In genomic region chr1:234884006-234884405, GRCh38 we compare ENCODE assay signal across 19 cellular contexts.
DNase-seq lines count a peak whose midpoint lies in the region; ATAC-seq and TF ChIP-seq lines count a peak whose summit lies in the region.
"Had no signal": no experiment of that assay in that cellular context is flagged by ENCODE, and none has a peak within 500 bp of the region (broad histone marks: within the 10 kb centered on the region; RNA-seq: fewer than 3 reads in every experiment).

No MANE protein-coding gene starts in this region.

- H3K4me3 Mint-ChIP-seq in T-helper 2 cell treated with Interferon-gamma antibody and Interleukin-4, amounts not matched to agents 5 μg/mL and 100 μg/mL, for 36 hours: no peak overlapping the region
- H3K4me3 Mint-ChIP-seq in glutamatergic neuron (ENCODE audit: unreplicated experiment): peak overlapping the region; percentile 20

- no peak overlapping the region for H3K4me3 ChIP-seq in Panc1 (ENCODE audit: low read depth in 2 of 2, low read length in 2 of 2)
- no peak overlapping the region for H3K4me3 ChIP-seq in skeletal muscle tissue (ENCODE audit: low read length in 3 of 3)
- H3K4me3 ChIP-seq: Peyer's patch had no signal

- H3K9me3 Mint-ChIP-seq in T-helper 2 cell treated with Interferon-gamma antibody and Interleukin-4, amounts not matched to agents 5 μg/mL and 100 μg/mL, for 36 hours: peaks cover 4% of the 10 kb centered on the region
- peaks cover 20% of the 10 kb centered on the region for H3K9me3 Mint-ChIP-seq in glutamatergic neuron (ENCODE audit: unreplicated experiment)

- H3K4me1 Mint-ChIP-seq in T-helper 2 cell treated with Interferon-gamma antibody and Interleukin-4, amounts not matched to agents 5 μg/mL and 100 μg/mL, for 36 hours (ENCODE audit: low read depth): peaks cover 51% of the 10 kb centered on the region
- peaks cover 29% of the 10 kb centered on the region for H3K4me1 Mint-ChIP-seq in glutamatergic neuron (ENCODE audit: low read depth, unreplicated experiment)

- no peaks in the 10 kb centered on the region for H3K9me3 ChIP-seq in Panc1 (ENCODE audit: control insufficient read depth, insufficient read depth, low read depth, low read length)
- H3K9me3 ChIP-seq in skeletal muscle tissue (ENCODE audit: control insufficient read depth in 3 of 3, low read length in 3 of 3): no peaks in the 10 kb centered on the region
- H3K9me3 ChIP-seq: Peyer's patch had no signal

- no TSS peak for BruUV-seq in Panc1 (replicated peaks; lab: Mats Ljungman, UMichigan)

- POLR2A ChIA-PET in Panc1 (lab: Charles Lee): no interaction called here

- TF ChIP-seq CTCF in Panc1 (IDR thresholded peaks at IDR 0.05): no peak
- TF ChIP-seq CTCF in glutamatergic neuron (IDR thresholded peaks at IDR 0.05; ENCODE audit: partially characterized antibody, unreplicated experiment): no peak

- H3K27me3 ChIP-seq in Panc1 (ENCODE audit: control insufficient read depth, insufficient read depth, low read length) (no peaks in the 10 kb centered on the region), skeletal muscle tissue (ENCODE audit: control insufficient read depth in 3 of 3, insufficient read depth in 3 of 3, low read length in 3 of 3) (no peaks in the 10 kb centered on the region)
- H3K27me3 ChIP-seq: Peyer's patch had no signal

- CTCF ChIA-PET in Panc1 (lab: Charles Lee): no interaction called here

- H3K27ac ChIP-seq in Panc1 (ENCODE audit: low read length): peak overlapping the region; percentile 31
- H3K27ac ChIP-seq in skeletal muscle tissue (ENCODE audit: low read depth, low read length): peak overlapping the region; percentile 98
- H3K27ac ChIP-seq: C4-2B, KMS-11, Peyer's patch had no signal

- peak overlapping the region in 1 of 3 donors; percentile 69 for H3K9ac ChIP-seq in skeletal muscle tissue (ENCODE audit: low read depth in 1 of 3, low read length in 3 of 3)
- H3K9ac ChIP-seq: KMS-11 had no signal

- peaks cover 2% of the 10 kb centered on the region for H3K36me3 Mint-ChIP-seq in T-helper 2 cell treated with Interferon-gamma antibody and Interleukin-4, amounts not matched to agents 5 μg/mL and 100 μg/mL, for 36 hours (ENCODE audit: low read depth)
- H3K36me3 Mint-ChIP-seq in glutamatergic neuron (ENCODE audit: unreplicated experiment): no peaks in the 10 kb centered on the region

- H3K4me1 ChIP-seq in Panc1 (ENCODE audit: control insufficient read depth, insufficient read depth, low read length) (0 out of 2 replicates have a peak, but pooled peaks cover 4% of the 10 kb centered on the region), skeletal muscle tissue (ENCODE audit: control insufficient read depth in 3 of 3, insufficient read depth in 3 of 3, low read length in 3 of 3) (peaks cover 43 to 52% (median 50%) of the 10 kb centered on the region in 3 donors)

- no peaks in the 10 kb centered on the region for H3K36me3 ChIP-seq in Panc1 (ENCODE audit: control insufficient read depth, insufficient read depth, low read length)
- no peaks in the 10 kb centered on the region for H3K36me3 ChIP-seq in skeletal muscle tissue (ENCODE audit: control insufficient read depth in 3 of 3, insufficient read depth in 3 of 3, low read length in 3 of 3)
- H3K36me3 ChIP-seq: Peyer's patch had no signal

- intact Hi-C loops in Panc1 (cut with micrococcal nuclease; ENCODE audit: unreplicated experiment): no loop called here

- H3K27me3 Mint-ChIP-seq in T-helper 2 cell treated with Interferon-gamma antibody and Interleukin-4, amounts not matched to agents 5 μg/mL and 100 μg/mL, for 36 hours (ENCODE audit: low read depth): no peaks in the 10 kb centered on the region
- peaks cover 5% of the 10 kb centered on the region for H3K27me3 Mint-ChIP-seq in glutamatergic neuron (ENCODE audit: unreplicated experiment)

- no peak for ATAC-seq in Panc1
- ATAC-seq in GM18502 (IDR thresholded peaks at IDR 0.05; ENCODE audit: poor library complexity, unreplicated experiment): no peak
- ATAC-seq in HG03460 (IDR thresholded peaks at IDR 0.05; ENCODE audit: unreplicated experiment): no peak

- in situ Hi-C loops in Panc1 (cut with HindIII; ENCODE audit: low pct_unique_long_range_greater_than_20kb, low sequenced_read_pairs): no loop called here

- peak overlapping the region; percentile 11 for H3K27ac Mint-ChIP-seq in T-helper 2 cell treated with Interferon-gamma antibody and Interleukin-4, amounts not matched to agents 5 μg/mL and 100 μg/mL, for 36 hours
- H3K27ac Mint-ChIP-seq in glutamatergic neuron (ENCODE audit: unreplicated experiment): peak overlapping the region; percentile 21

- no peak for DNase-seq in T-helper 2 cell treated with Interferon-gamma antibody and Interleukin-4, amounts not matched to agents 5 μg/mL and 100 μg/mL, for 36 hours (ENCODE audit: low spot score)
- DNase-seq in T-helper 2 cell (no peak), Panc1 (ENCODE audit: low read depth, low spot score) (no peak), glutamatergic neuron (no peak), inferior parietal cortex (ENCODE audit: extremely low spot score) (no peak)
- DNase-seq: GDM1, IMR-90, NCI-H1694, NCI-H2081, NCI-H2171, NCI-H345, NCI-H524 treated with DMSO at 0.1 percent for 48 hours, NCI-H82, Peyer's patch had no signal
